In genomic region chr10:94358480-94358879, GRCh38 we compare ENCODE assay signal across 12 cellular contexts. TPM values are rescaled to one million over a fixed set of nuclear protein-coding genes. Genes with fewer than 3 reads are reported as not detected.
DNase-seq lines count a peak whose midpoint lies in the region; ATAC-seq, FAIRE-seq and TF ChIP-seq lines count a peak whose summit lies in the region.
"Had no signal": no experiment of that assay in that cellular context is flagged by ENCODE, and none has a peak within 500 bp of the region (broad histone marks: within the 10 kb centered on the region; RNA-seq: fewer than 3 reads in every experiment).

No MANE protein-coding gene starts in this region.

- peaks cover 40% of the 10 kb centered on the region for H3K79me2 ChIP-seq in keratinocyte (ENCODE audit: control insufficient read depth, insufficient read depth, low read length)

- no peaks in the 10 kb centered on the region for H3K9me3 Mint-ChIP-seq in mesothelial cell of epicardium
- no peaks in the 10 kb centered on the region for H3K9me3 Mint-ChIP-seq in naive thymus-derived CD4-positive, alpha-beta T cell
- H3K9me3 Mint-ChIP-seq: activated T-helper 1 cell treated with anti-CD3 and anti-CD28 coated beads, Interleukin-12 subunit alpha, Interleukin-12 subunit beta, Interleukin-2, Interleukin-4 antibody, amounts not matched to agents 30 ng/mL and 10 ng/mL and 1 ng/mL, durations not matched to agents 14 hours and 24 hours and 36 hours; neural crest cell had no signal

- H3K4me3 Mint-ChIP-seq in mesothelial cell of epicardium = no peak overlapping the region
- no peak overlapping the region for H3K4me3 Mint-ChIP-seq in naive thymus-derived CD4-positive, alpha-beta T cell
- H3K4me3 Mint-ChIP-seq: activated T-helper 1 cell treated with anti-CD3 and anti-CD28 coated beads, Interleukin-12 subunit alpha, Interleukin-12 subunit beta, Interleukin-2, Interleukin-4 antibody, amounts not matched to agents 30 ng/mL and 10 ng/mL and 1 ng/mL, durations not matched to agents 14 hours and 24 hours and 36 hours; neural crest cell had no signal

- H3K27me3 ChIP-seq in keratinocyte (ENCODE audit: control insufficient read depth, extremely low read depth, insufficient read depth, low read length) = no peaks in the 10 kb centered on the region
- H3K27me3 ChIP-seq in naive thymus-derived CD4-positive, alpha-beta T cell (ENCODE audit: control insufficient read depth in 2 of 2, insufficient read depth in 2 of 2, low read length in 2 of 2) = no peaks in the 10 kb centered on the region
- H3K27me3 ChIP-seq: heart left ventricle had no signal

- peaks cover 16% of the 10 kb centered on the region for H3K4me1 ChIP-seq in keratinocyte (ENCODE audit: control insufficient read depth, extremely low read depth, insufficient read depth, low read length)
- peaks cover 13 to 18% of the 10 kb centered on the region in 2 donors for H3K4me1 ChIP-seq in naive thymus-derived CD4-positive, alpha-beta T cell (ENCODE audit: control insufficient read depth in 2 of 2, insufficient read depth in 2 of 2, low read length in 2 of 2)

- no peak overlapping the region for H3K9ac ChIP-seq in keratinocyte (ENCODE audit: control insufficient read depth, extremely low read depth, insufficient read depth, low read length)

- no peak overlapping the region for H2AFZ ChIP-seq in keratinocyte (ENCODE audit: control insufficient read depth, low read length)

- no peak overlapping the region for H3K27ac Mint-ChIP-seq in mesothelial cell of epicardium
- H3K27ac Mint-ChIP-seq in naive thymus-derived CD4-positive, alpha-beta T cell = peak overlapping the region in 1 of 9 donors; percentile 4
- H3K27ac Mint-ChIP-seq: activated T-helper 1 cell treated with anti-CD3 and anti-CD28 coated beads, Interleukin-12 subunit alpha, Interleukin-12 subunit beta, Interleukin-2, Interleukin-4 antibody, amounts not matched to agents 30 ng/mL and 10 ng/mL and 1 ng/mL, durations not matched to agents 14 hours and 24 hours and 36 hours had no signal

- CTCF ChIA-PET in naive thymus-derived CD4-positive, alpha-beta T cell (lab: Charles Lee) = no interaction called here

- POLR2A ChIA-PET in naive thymus-derived CD4-positive, alpha-beta T cell (lab: Charles Lee) = no interaction called here

- peaks cover 2% of the 10 kb centered on the region for H4K20me1 ChIP-seq in keratinocyte (ENCODE audit: control insufficient read depth, extremely low read depth, insufficient read depth, low read length)

- no peak for TF ChIP-seq CTCF in keratinocyte (optimal IDR thresholded peaks at IDR 0.05 in 1 of 3, IDR thresholded peaks at IDR 0.05 in 1 of 3, conservative IDR thresholded peaks at IDR 0.05 in 1 of 3; ENCODE audit: extremely low read depth in 1 of 3, insufficient read depth in 2 of 3, low read length in 3 of 3)
- no peak for TF ChIP-seq CTCF in mesothelial cell of epicardium (IDR thresholded peaks at IDR 0.05; ENCODE audit: unreplicated experiment)

- DNase-seq in COLO668 (lab: John Stamatoyannopoulos, UW; ENCODE audit: unreplicated experiment) = peak; percentile 0
- DNase-seq in HS-5 (ENCODE audit: low read depth) = peak; percentile 89
- DNase-seq in amniotic stem cell (lab: John Stamatoyannopoulos, UW) = peak; percentile 90
- no peak for DNase-seq in keratinocyte (ENCODE audit: low read depth, low spot score)
- no peak for DNase-seq in midbrain (lab: John Stamatoyannopoulos, UW)
- DNase-seq in mesothelial cell of epicardium (ENCODE audit: low spot score in 2 of 2, unreplicated experiment in 2 of 2) = no peak
- DNase-seq in naive thymus-derived CD4-positive, alpha-beta T cell = no peak
- DNase-seq: heart left ventricle, NCI-H2081 treated with DMSO at 0.1 percent for 48 hours had no signal

- no peak overlapping the region for H3K4me3 ChIP-seq in keratinocyte (ENCODE audit: control insufficient read depth in 2 of 3, extremely low read depth in 1 of 3, insufficient read depth in 2 of 3, low read depth in 1 of 3, low read length in 3 of 3)
- H3K4me3 ChIP-seq in naive thymus-derived CD4-positive, alpha-beta T cell (ENCODE audit: low read length) = no peak overlapping the region
- H3K4me3 ChIP-seq: heart left ventricle had no signal

- no peak for ATAC-seq in HG02588 (IDR thresholded peaks at IDR 0.05; ENCODE audit: unreplicated experiment)
- ATAC-seq in naive thymus-derived CD4-positive, alpha-beta T cell = no peak
- ATAC-seq: heart left ventricle had no signal

- H3K9me3 ChIP-seq in keratinocyte (ENCODE audit: control insufficient read depth, low read depth, low read length) = no peaks in the 10 kb centered on the region
- H3K9me3 ChIP-seq in naive thymus-derived CD4-positive, alpha-beta T cell (ENCODE audit: control insufficient read depth in 2 of 3, low read length in 3 of 3) = no peaks in the 10 kb centered on the region
- H3K9me3 ChIP-seq: heart left ventricle had no signal

- dilution Hi-C loops in keratinocyte (cut with MboI; ENCODE audit: extremely low pct_ligation_motif_present, low sequenced_read_pairs) = no loop called here

- no peak overlapping the region for H3K27ac ChIP-seq in keratinocyte (ENCODE audit: control insufficient read depth, insufficient read depth, low read length)
- H3K27ac ChIP-seq in naive thymus-derived CD4-positive, alpha-beta T cell (ENCODE audit: low read depth, low read length) = no peak overlapping the region
- H3K27ac ChIP-seq: heart left ventricle had no signal

- no peaks in the 10 kb centered on the region for H3K27me3 Mint-ChIP-seq in mesothelial cell of epicardium (ENCODE audit: low read depth)
- H3K27me3 Mint-ChIP-seq in naive thymus-derived CD4-positive, alpha-beta T cell = no peaks in the 10 kb centered on the region

- peaks cover 7 to 18% of the 10 kb centered on the region in 2 experiments for H3K36me3 ChIP-seq in keratinocyte (ENCODE audit: control insufficient read depth in 2 of 2, extremely low read depth in 1 of 2, insufficient read depth in 2 of 2, low read length in 2 of 2)
- H3K36me3 ChIP-seq in naive thymus-derived CD4-positive, alpha-beta T cell (ENCODE audit: control insufficient read depth in 2 of 3, insufficient read depth in 3 of 3, low read length in 3 of 3) = peaks cover 5 to 36% (median 16%) of the 10 kb centered on the region in 3 experiments

- peak overlapping the region; percentile 14 for H3K4me2 ChIP-seq in keratinocyte (ENCODE audit: control insufficient read depth, extremely low read depth, insufficient read depth, low read depth, low read length)

- peaks cover 20% of the 10 kb centered on the region for H3K4me1 Mint-ChIP-seq in mesothelial cell of epicardium
- H3K4me1 Mint-ChIP-seq in naive thymus-derived CD4-positive, alpha-beta T cell = peaks cover 24 to 57% (median 38%) of the 10 kb centered on the region in 7 donors

- H3K36me3 Mint-ChIP-seq in mesothelial cell of epicardium = peaks cover 27% of the 10 kb centered on the region
- H3K36me3 Mint-ChIP-seq in naive thymus-derived CD4-positive, alpha-beta T cell = peaks cover 22 to 51% (median 32%) of the 10 kb centered on the region in 5 donors

- FAIRE-seq in keratinocyte (lab: Jason Lieb, UNC) = peak; percentile 51

- intact Hi-C loops in naive thymus-derived CD4-positive, alpha-beta T cell (cut with micrococcal nuclease) = no loop called here

- H3K9me1 ChIP-seq in keratinocyte (ENCODE audit: control insufficient read depth, extremely low read depth, insufficient read depth, low read length) = no peaks in the 10 kb centered on the region

RNA-seq across cellular contexts. Expression of gene NOC3L, which starts 4.3 kb away (rescaled TPM):
- polyA plus RNA-seq in keratinocyte = 8.9 to 16.3 TPM (median 11.0 TPM) in 3 replicates
- polyA plus RNA-seq in keratinocyte (2011; ENCODE audit: low read depth) = 33.4 TPM
- polyA plus RNA-seq in keratinocyte (2011; cell fraction: cytosol; rRNA removed) = 5.8 and 10.3 TPM in 2 replicates
- polyA plus RNA-seq in keratinocyte (2011; cell fraction: nucleus; rRNA removed) = 17.7 and 22.0 TPM in 2 replicates
- 9.7 and 11.4 TPM in 2 replicates for polyA plus RNA-seq in keratinocyte (2012; ENCODE audit: low replicate concordance)
- 3.4 to 20.4 TPM (median 9.0 TPM) in 3 replicates for polyA minus RNA-seq in keratinocyte
- polyA minus RNA-seq in keratinocyte (2011; cell fraction: cytosol; rRNA and poly(A)+ RNA removed) = 5.6 TPM
- 10.0 and 22.6 TPM in 2 replicates for polyA minus RNA-seq in keratinocyte (2011; cell fraction: nucleus; rRNA and poly(A)+ RNA removed)
- 23.7 to 26.2 TPM (median 25.5 TPM) in 3 replicates for total RNA-seq in mesothelial cell of epicardium
- total RNA-seq in naive thymus-derived CD4-positive, alpha-beta T cell = 10 to 100 TPM in 4 of 5 experiments, 1 to 10 TPM in 1; 8.6 to 28.8 (median 24.8) TPM
- polyA plus RNA-seq in naive thymus-derived CD4-positive, alpha-beta T cell = 10 to 100 TPM in 1 of 2 donors, 1 to 10 TPM in 1; 8.0 to 10.1 TPM

RNA-seq across cellular contexts. Expression of gene TBC1D12, which starts 43.9 kb away (rescaled TPM):
- 2.3 to 7.0 TPM (median 4.6 TPM) in 3 replicates for polyA plus RNA-seq in keratinocyte
- 7.7 TPM for polyA plus RNA-seq in keratinocyte (2011; ENCODE audit: low read depth)
- polyA plus RNA-seq in keratinocyte (2011; cell fraction: cytosol; rRNA removed) = 2.8 and 4.9 TPM in 2 replicates
- polyA plus RNA-seq in keratinocyte (2011; cell fraction: nucleus; rRNA removed) = 5.8 and 8.7 TPM in 2 replicates
- 3.9 and 7.0 TPM in 2 replicates for polyA plus RNA-seq in keratinocyte (2012; ENCODE audit: low replicate concordance)
- 1.3 to 5.4 TPM (median 4.8 TPM) in 3 replicates for polyA minus RNA-seq in keratinocyte
- 1.9 TPM for polyA minus RNA-seq in keratinocyte (2011; cell fraction: cytosol; rRNA and poly(A)+ RNA removed)
- polyA minus RNA-seq in keratinocyte (2011; cell fraction: nucleus; rRNA and poly(A)+ RNA removed) = 6.4 and 8.9 TPM in 2 replicates
- total RNA-seq in mesothelial cell of epicardium = 8.5 to 10.1 TPM (median 8.9 TPM) in 3 replicates
- total RNA-seq in naive thymus-derived CD4-positive, alpha-beta T cell = 1 to 10 TPM in 1 of 5 experiments, under 1 TPM in 4; 0.22 to 3.6 (median 0.60) TPM
- not detected for polyA plus RNA-seq in naive thymus-derived CD4-positive, alpha-beta T cell

Comparison
In these comparisons a context has a peak if more than half of its experiments do, and no peak if none do; other contexts are left out.
1. DNase-seq: peak in COLO668 (single experiment), HS-5 (single experiment) and amniotic stem cell (single experiment); none in keratinocyte (single experiment), midbrain (single experiment), mesothelial cell of epicardium (0 of 2) and naive thymus-derived CD4-positive, alpha-beta T cell (0 of 9).